ENCODE assay signal across 8 cellular contexts in genomic region chr19:52095172-52096014, GRCh38. TPM values are rescaled to one million over a fixed set of nuclear protein-coding genes. Genes with fewer than 3 reads are reported as not detected.
DNase-seq lines count a peak whose midpoint lies in the region; ATAC-seq lines count a peak whose summit lies in the region.

Gene ZNF841 (minus strand): TSS chr19:52095765. CDS start chr19:52084801, 10,964 bp downstream.

- H3K9me3 Mint-ChIP-seq in activated naive CD4-positive, alpha-beta T cell treated with anti-CD3 and anti-CD28 coated beads, Interleukin-2, amount 50 U/mL, for 72 hours, result peaks cover 50 to 51% of the 10 kb centered on the region in 2 donors

- ATAC-seq in GM21717 (IDR thresholded peaks at IDR 0.05; ENCODE audit: unreplicated experiment), result peak; percentile 85
- peak; percentile 98 to 99 for ATAC-seq in activated naive CD4-positive, alpha-beta T cell treated with anti-CD3 and anti-CD28 coated beads, Interleukin-2, amount 50 U/mL, for 72 hours

- peak within 1 kb of the TSS; percentile 49 for H3K27ac ChIP-seq in substantia nigra (ENCODE audit: low read depth, low read length, poor library complexity, severe bottlenecking)

- peak within 1 kb of the TSS; percentile 96 to 97 for H3K27ac Mint-ChIP-seq in activated naive CD4-positive, alpha-beta T cell treated with anti-CD3 and anti-CD28 coated beads, Interleukin-2, amount 50 U/mL, for 72 hours

- H3K36me3 Mint-ChIP-seq in activated naive CD4-positive, alpha-beta T cell treated with anti-CD3 and anti-CD28 coated beads, Interleukin-2, amount 50 U/mL, for 72 hours, result peaks cover 71 to 88% of the 10 kb centered on the region in 2 donors

- DNase-seq in COR-L47 (lab: John Stamatoyannopoulos, UW) (peak; percentile 88), M059J (ENCODE audit: low read depth) (peak; percentile 92), SKM-1 (lab: John Stamatoyannopoulos, UW; ENCODE audit: unreplicated experiment) (peak; percentile 51), glomerular visceral epithelial cell (ENCODE audit: extremely low spot score) (peak; percentile 88), occipital lobe (lab: John Stamatoyannopoulos, UW) (peak; percentile 91), substantia nigra (lab: John Stamatoyannopoulos, UW) (peak; percentile 41 to 94 (median 83))
- peak; percentile 90 to 91 for DNase-seq in activated naive CD4-positive, alpha-beta T cell treated with anti-CD3 and anti-CD28 coated beads, Interleukin-2, amount 50 U/mL, for 72 hours (ENCODE audit: low spot score in 2 of 2)

RNA-seq across cellular contexts. Expression of gene ZNF841, which starts in this region (rescaled TPM):
- total RNA-seq in M059J (2014; rRNA removed; shearing (Covaris generic)), result 18.4 and 33.3 TPM in 2 replicates
- total RNA-seq in activated naive CD4-positive, alpha-beta T cell treated with anti-CD3 and anti-CD28 coated beads, Interleukin-2, amount 50 U/mL, for 72 hours, result 10 to 100 TPM; 23.5 TPM
- 52.4 TPM for total RNA-seq in occipital lobe

Comparison
In these comparisons a context has a peak if more than half of its experiments do, and no peak if none do; other contexts are left out.
1. Peak in every context shown above with its lines: DNase-seq, ATAC-seq and H3K27ac ChIP-seq.